1 cellular context compared by ENCODE assay signal in genomic region chr2:24403168-24403850, GRCh38.
TF ChIP-seq lines count a peak whose summit lies in the region.

No MANE protein-coding gene starts in this region.

TF ChIP-seq in H1, 55 proteins besides CTCF, POLR2A, EP300 and RAD21:
- TF ChIP-seq SP1 (IDR thresholded peaks at IDR 0.05; ENCODE audit: low read depth, low read length) = 0 out of 2 replicates have a peak, but pooled peaks have one; percentile 35
- no peak for TF ChIP-seq JUN (IDR thresholded peaks at IDR 0.05; ENCODE audit: low read depth, low read length)
- peak; percentile 37; the same call in 1 of the 2 replicates for TF ChIP-seq SRF (IDR thresholded peaks at IDR 0.05; ENCODE audit: low read depth, low read length)
